Comparison of ENCODE assay signal across 1 cellular context in the genomic region with DNA sequence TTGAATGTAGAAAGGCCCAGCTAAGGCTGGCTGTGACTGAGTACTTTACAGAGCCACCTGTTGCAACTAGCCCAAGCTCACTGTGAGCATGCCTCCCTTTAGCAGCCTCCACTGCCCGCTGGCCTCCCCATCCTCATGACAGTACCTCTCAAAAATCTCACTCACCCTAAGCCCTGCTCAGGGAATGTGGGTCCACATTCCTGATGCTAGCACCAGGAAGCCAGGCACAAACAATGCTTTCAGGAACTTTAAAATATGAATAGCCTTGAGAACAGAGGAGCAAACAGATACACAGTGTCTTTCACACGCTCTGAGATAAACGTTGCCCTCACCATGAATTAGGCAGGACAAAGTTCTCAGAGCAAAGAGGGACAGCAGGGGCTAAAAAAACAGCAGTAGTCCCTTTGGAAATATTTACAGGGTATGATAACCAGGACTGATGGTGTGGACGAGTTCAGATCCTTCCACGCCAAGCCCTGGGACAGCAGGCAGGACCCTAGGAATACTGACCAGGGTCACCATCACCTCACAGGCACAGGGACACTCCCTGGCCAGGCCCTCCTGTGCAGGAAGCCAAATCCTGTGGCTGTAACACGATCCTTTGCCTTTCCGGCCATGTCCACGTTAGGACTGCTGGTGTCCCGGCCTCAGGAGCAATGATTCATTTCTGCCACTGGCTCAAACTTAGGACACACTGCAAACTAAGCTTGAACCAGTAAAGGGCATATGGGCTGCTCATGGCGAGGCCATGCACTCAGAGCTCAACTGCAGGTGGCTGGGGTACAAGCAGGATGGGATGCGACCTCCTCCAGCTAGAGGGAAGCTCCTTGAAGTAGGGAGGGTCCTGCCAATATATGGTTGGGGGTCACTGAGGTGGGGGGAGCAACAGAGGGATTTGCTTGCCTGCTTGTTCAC.
A peak's percentile ranks its signal among the peaks of the same experiment; 100 is the strongest.
TF ChIP-seq lines count a peak whose summit lies in the region.

No MANE protein-coding gene starts in this region.

TF ChIP-seq in H1, 55 proteins besides CTCF, POLR2A, EP300 and RAD21:
- TF ChIP-seq SAP30 (IDR thresholded peaks at IDR 0.05; ENCODE audit: insufficient read depth, insufficient replicate concordance, low read length): no peak
- no peak for TF ChIP-seq SUZ12 (IDR thresholded peaks at IDR 0.05; ENCODE audit: low read length)
- TF ChIP-seq, protein P1, sequence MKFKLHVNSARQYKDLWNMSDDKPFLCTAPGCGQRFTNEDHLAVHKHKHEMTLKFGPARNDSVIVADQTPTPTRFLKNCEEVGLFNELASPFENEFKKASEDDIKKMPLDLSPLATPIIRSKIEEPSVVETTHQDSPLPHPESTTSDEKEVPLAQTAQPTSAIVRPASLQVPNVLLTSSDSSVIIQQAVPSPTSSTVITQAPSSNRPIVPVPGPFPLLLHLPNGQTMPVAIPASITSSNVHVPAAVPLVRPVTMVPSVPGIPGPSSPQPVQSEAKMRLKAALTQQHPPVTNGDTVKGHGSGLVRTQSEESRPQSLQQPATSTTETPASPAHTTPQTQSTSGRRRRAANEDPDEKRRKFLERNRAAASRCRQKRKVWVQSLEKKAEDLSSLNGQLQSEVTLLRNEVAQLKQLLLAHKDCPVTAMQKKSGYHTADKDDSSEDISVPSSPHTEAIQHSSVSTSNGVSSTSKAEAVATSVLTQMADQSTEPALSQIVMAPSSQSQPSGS (IDR thresholded peaks at IDR 0.05; ENCODE audit: low read length): no peak
- no peak for TF ChIP-seq CBX8 (IDR thresholded peaks at IDR 0.05; ENCODE audit: borderline replicate concordance, low read depth, low read length)
- TF ChIP-seq, protein P2, sequence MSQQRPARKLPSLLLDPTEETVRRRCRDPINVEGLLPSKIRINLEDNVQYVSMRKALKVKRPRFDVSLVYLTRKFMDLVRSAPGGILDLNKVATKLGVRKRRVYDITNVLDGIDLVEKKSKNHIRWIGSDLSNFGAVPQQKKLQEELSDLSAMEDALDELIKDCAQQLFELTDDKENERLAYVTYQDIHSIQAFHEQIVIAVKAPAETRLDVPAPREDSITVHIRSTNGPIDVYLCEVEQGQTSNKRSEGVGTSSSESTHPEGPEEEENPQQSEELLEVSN (IDR thresholded peaks at IDR 0.05): peak; percentile 11; the same call in 1 of the 2 replicates
- TF ChIP-seq TEAD4 (IDR thresholded peaks at IDR 0.05; ENCODE audit: low read depth, low read length): peak; percentile 81
- TF ChIP-seq JUND (IDR thresholded peaks at IDR 0.05; ENCODE audit: low read length): 0 out of 2 replicates have a peak, but pooled peaks have one; percentile 16
- TF ChIP-seq SIN3A (conservative IDR thresholded peaks at IDR 0.05 in 1 of 2, IDR thresholded peaks at IDR 0.05 in 1 of 2; ENCODE audit: low read depth in 1 of 2, low read length in 2 of 2): no peak
- TF ChIP-seq MAX (IDR thresholded peaks at IDR 0.05): 0 out of 2 replicates have a peak, but pooled peaks have one; percentile 47
